Comparison of ENCODE assay signal across 19 cellular contexts in genomic region chr1:238753205-238753720, GRCh38.
DNase-seq lines count a peak whose midpoint lies in the region; ATAC-seq and TF ChIP-seq lines count a peak whose summit lies in the region.
"Had no signal": no experiment of that assay in that cellular context is flagged by ENCODE, and none has a peak within 500 bp of the region (broad histone marks: within the 10 kb centered on the region; RNA-seq: fewer than 3 reads in every experiment).

No MANE protein-coding gene starts in this region.

- H3K4me2 ChIP-seq in H9 (ENCODE audit: insufficient read depth, insufficient read length, low read length): peak overlapping the region; percentile 58

- no peak overlapping the region for H3K18ac ChIP-seq in H9 (ENCODE audit: insufficient read length, low read depth, low read length)

- no peak overlapping the region for H3K23ac ChIP-seq in H9 (ENCODE audit: insufficient read length, low read depth, low read length)

- H3K4ac ChIP-seq in H9 (ENCODE audit: low read depth, low read length): no peak overlapping the region

- H3K9me3 ChIP-seq in H9 (ENCODE audit: control insufficient read depth, low read depth, low read length): no peaks in the 10 kb centered on the region
- H3K9me3 ChIP-seq: SJCRH30 had no signal

- no peak overlapping the region for H2AFZ ChIP-seq in H9 (ENCODE audit: low read length)

- WGBS in H9 (ENCODE audit: extremely low coverage, insufficient read length, low lambda C conversion rate): no CpG with 5 or more reads among the region's 4 CpGs

- no peak overlapping the region for H2BK20ac ChIP-seq in H9 (ENCODE audit: low read depth, low read length, poor library complexity, severe bottlenecking)

- ATAC-seq in WTC11: peak; percentile 93
- ATAC-seq in HG02763 (IDR thresholded peaks at IDR 0.05; ENCODE audit: unreplicated experiment): no peak
- ATAC-seq: HepG2, K562 had no signal

- H3K4me3 Mint-ChIP-seq in H9 (peak overlapping the region; percentile 27 to 36; a peak in 4 of 5 replicates), WTC11 (peak overlapping the region; percentile 42)
- H3K4me3 Mint-ChIP-seq: CD4-positive, CD25-positive, alpha-beta regulatory T cell had no signal

- H3K4me1 Mint-ChIP-seq in H9 (peaks cover 17 to 24% of the 10 kb centered on the region in 2 experiments), WTC11 (peaks cover 33% of the 10 kb centered on the region)
- H3K4me1 Mint-ChIP-seq: CD4-positive, CD25-positive, alpha-beta regulatory T cell had no signal

- POLR2A ChIA-PET in WTC11 (lab: Charles Lee): no interaction called here

- TF ChIP-seq CTCF in H9 (conservative IDR thresholded peaks at IDR 0.05) (no peak), WTC11 (IDR thresholded peaks at IDR 0.05) (no peak)

- H4K91ac ChIP-seq in H9 (ENCODE audit: insufficient read length, low read depth, low read length): no peak overlapping the region

- H2BK12ac ChIP-seq in H9 (ENCODE audit: insufficient read length, low read depth, low read length): peak overlapping the region; percentile 45

- peak overlapping the region; percentile 33 for H3K27ac ChIP-seq in H9 (ENCODE audit: insufficient read length, low read depth, low read length)
- H3K27ac ChIP-seq: SJCRH30 had no signal

- H4K20me1 ChIP-seq in H9 (ENCODE audit: control insufficient read depth, insufficient read depth, insufficient read length): no peaks in the 10 kb centered on the region

- no peak overlapping the region for H2AK5ac ChIP-seq in H9 (ENCODE audit: insufficient read length, low read length)

- H3K27ac Mint-ChIP-seq in H9 (peak overlapping the region; percentile 95 to 96 (median 95)), WTC11 (peak overlapping the region; percentile 93)
- H3K27ac Mint-ChIP-seq: CD4-positive, CD25-positive, alpha-beta regulatory T cell had no signal

- H3K9me3 Mint-ChIP-seq in H9 (peaks cover 0 to 1% of the 10 kb centered on the region in 2 experiments; a peak in 2 of 5 replicates), WTC11 (peaks cover 24% of the 10 kb centered on the region)

- DNase-seq in H9 (no peak), WTC11 (ENCODE audit: low spot score) (no peak), iPS-NIHi11 (ENCODE audit: low spot score) (peak; percentile 28), superior temporal gyrus (ENCODE audit: extremely low spot score) (peak; percentile 12), NCI-H146 (lab: John Stamatoyannopoulos, UW) (no peak), AG20443 (ENCODE audit: low spot score) (no peak)
- DNase-seq: CD4-positive, CD25-positive, alpha-beta regulatory T cell; DMS79; NCI-H1092 treated with DMSO at 0.1 percent for 48 hours; NCI-H1436 treated with DMSO at 0.1 percent for 48 hours; NCI-H2029; NCI-H2227 treated with DMSO at 0.1 percent for 48 hours; NCI-H510A; NCI-H774; OCI-M1; SJCRH30 had no signal

- no peak overlapping the region for H2BK15ac ChIP-seq in H9 (ENCODE audit: low read depth, low read length)

- H3K14ac ChIP-seq in H9 (ENCODE audit: insufficient read depth, low read length): no peak overlapping the region

- no peaks in the 10 kb centered on the region for H3K79me1 ChIP-seq in H9 (ENCODE audit: insufficient read depth, low read depth, low read length, poor library complexity, severe bottlenecking)

- H4K5ac ChIP-seq in H9 (ENCODE audit: insufficient read length, low read depth, low read length): no peak overlapping the region

- no peaks in the 10 kb centered on the region for H3K27me3 ChIP-seq in H9 (ENCODE audit: insufficient read depth, low read length)
- H3K27me3 ChIP-seq: SJCRH30 had no signal

- H2BK120ac ChIP-seq in H9 (ENCODE audit: low read depth, low read length, poor library complexity, severe bottlenecking): no peak overlapping the region

- H3K56ac ChIP-seq in H9 (ENCODE audit: insufficient read length, low read depth, low read length): no peak overlapping the region

- no peaks in the 10 kb centered on the region for H3K79me2 ChIP-seq in H9 (ENCODE audit: insufficient read depth, low read length)

- H3K27me3 Mint-ChIP-seq in H9 (ENCODE audit: low read depth) (no peaks in the 10 kb centered on the region), WTC11 (ENCODE audit: low read depth) (no peaks in the 10 kb centered on the region)
- H3K27me3 Mint-ChIP-seq: CD4-positive, CD25-positive, alpha-beta regulatory T cell had no signal

- CTCF ChIA-PET in WTC11 (lab: Charles Lee): interaction anchor here (1.4 kb wide), 1 partner anchor 889 kb away, joined by 3 read pairs; no protein-coding TSS in a partner anchor

- H4K8ac ChIP-seq in H9 (replicated peaks; ENCODE audit: insufficient read length, low read depth, low read length): no peak overlapping the region

- H3K36me3 Mint-ChIP-seq in H9 (ENCODE audit: insufficient read depth in 1 of 3, low read depth in 3 of 3) (peaks cover 0 to 10% (median 9%) of the 10 kb centered on the region in 3 experiments; a peak in 5 of 7 replicates), WTC11 (peaks cover 13% of the 10 kb centered on the region)
- H3K36me3 Mint-ChIP-seq: CD4-positive, CD25-positive, alpha-beta regulatory T cell had no signal

- H3T11ph ChIP-seq in H9 (ENCODE audit: low read length): no peak overlapping the region

- peaks cover 10% of the 10 kb centered on the region for H3K4me1 ChIP-seq in H9 (ENCODE audit: insufficient read depth, low read length)
- H3K4me1 ChIP-seq: SJCRH30 had no signal

- peaks cover 2% of the 10 kb centered on the region for H3K23me2 ChIP-seq in H9 (ENCODE audit: insufficient read length, low read depth, low read length, poor library complexity, severe bottlenecking)

- no peak overlapping the region for H3K9ac ChIP-seq in H9 (ENCODE audit: extremely low read depth, insufficient read length, low read length)

- H2BK5ac ChIP-seq in H9 (ENCODE audit: insufficient read length, low read length): no peak overlapping the region

TF ChIP-seq in WTC11, 78 proteins besides CTCF, POLR2A, EP300 and RAD21 (continues in another document):
- TF ChIP-seq, protein P1, sequence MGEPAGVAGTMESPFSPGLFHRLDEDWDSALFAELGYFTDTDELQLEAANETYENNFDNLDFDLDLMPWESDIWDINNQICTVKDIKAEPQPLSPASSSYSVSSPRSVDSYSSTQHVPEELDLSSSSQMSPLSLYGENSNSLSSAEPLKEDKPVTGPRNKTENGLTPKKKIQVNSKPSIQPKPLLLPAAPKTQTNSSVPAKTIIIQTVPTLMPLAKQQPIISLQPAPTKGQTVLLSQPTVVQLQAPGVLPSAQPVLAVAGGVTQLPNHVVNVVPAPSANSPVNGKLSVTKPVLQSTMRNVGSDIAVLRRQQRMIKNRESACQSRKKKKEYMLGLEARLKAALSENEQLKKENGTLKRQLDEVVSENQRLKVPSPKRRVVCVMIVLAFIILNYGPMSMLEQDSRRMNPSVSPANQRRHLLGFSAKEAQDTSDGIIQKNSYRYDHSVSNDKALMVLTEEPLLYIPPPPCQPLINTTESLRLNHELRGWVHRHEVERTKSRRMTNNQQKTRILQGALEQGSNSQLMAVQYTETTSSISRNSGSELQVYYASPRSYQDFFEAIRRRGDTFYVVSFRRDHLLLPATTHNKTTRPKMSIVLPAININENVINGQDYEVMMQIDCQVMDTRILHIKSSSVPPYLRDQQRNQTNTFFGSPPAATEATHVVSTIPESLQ (CRISPR knock-in tag; IDR thresholded peaks at IDR 0.05): no peak
- TF ChIP-seq, protein P2, sequence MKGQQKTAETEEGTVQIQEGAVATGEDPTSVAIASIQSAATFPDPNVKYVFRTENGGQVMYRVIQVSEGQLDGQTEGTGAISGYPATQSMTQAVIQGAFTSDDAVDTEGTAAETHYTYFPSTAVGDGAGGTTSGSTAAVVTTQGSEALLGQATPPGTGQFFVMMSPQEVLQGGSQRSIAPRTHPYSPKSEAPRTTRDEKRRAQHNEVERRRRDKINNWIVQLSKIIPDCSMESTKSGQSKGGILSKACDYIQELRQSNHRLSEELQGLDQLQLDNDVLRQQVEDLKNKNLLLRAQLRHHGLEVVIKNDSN (CRISPR knock-in tag; IDR thresholded peaks at IDR 0.05): no peak
- TF ChIP-seq RORB (CRISPR knock-in tag; IDR thresholded peaks at IDR 0.05): no peak
- TF ChIP-seq, protein P3, sequence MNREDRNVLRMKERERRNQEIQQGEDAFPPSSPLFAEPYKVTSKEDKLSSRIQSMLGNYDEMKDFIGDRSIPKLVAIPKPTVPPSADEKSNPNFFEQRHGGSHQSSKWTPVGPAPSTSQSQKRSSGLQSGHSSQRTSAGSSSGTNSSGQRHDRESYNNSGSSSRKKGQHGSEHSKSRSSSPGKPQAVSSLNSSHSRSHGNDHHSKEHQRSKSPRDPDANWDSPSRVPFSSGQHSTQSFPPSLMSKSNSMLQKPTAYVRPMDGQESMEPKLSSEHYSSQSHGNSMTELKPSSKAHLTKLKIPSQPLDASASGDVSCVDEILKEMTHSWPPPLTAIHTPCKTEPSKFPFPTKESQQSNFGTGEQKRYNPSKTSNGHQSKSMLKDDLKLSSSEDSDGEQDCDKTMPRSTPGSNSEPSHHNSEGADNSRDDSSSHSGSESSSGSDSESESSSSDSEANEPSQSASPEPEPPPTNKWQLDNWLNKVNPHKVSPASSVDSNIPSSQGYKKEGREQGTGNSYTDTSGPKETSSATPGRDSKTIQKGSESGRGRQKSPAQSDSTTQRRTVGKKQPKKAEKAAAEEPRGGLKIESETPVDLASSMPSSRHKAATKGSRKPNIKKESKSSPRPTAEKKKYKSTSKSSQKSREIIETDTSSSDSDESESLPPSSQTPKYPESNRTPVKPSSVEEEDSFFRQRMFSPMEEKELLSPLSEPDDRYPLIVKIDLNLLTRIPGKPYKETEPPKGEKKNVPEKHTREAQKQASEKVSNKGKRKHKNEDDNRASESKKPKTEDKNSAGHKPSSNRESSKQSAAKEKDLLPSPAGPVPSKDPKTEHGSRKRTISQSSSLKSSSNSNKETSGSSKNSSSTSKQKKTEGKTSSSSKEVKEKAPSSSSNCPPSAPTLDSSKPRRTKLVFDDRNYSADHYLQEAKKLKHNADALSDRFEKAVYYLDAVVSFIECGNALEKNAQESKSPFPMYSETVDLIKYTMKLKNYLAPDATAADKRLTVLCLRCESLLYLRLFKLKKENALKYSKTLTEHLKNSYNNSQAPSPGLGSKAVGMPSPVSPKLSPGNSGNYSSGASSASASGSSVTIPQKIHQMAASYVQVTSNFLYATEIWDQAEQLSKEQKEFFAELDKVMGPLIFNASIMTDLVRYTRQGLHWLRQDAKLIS (CRISPR knock-in tag; IDR thresholded peaks at IDR 0.05; ENCODE audit: borderline replicate concordance): no peak
- TF ChIP-seq, protein P4, sequence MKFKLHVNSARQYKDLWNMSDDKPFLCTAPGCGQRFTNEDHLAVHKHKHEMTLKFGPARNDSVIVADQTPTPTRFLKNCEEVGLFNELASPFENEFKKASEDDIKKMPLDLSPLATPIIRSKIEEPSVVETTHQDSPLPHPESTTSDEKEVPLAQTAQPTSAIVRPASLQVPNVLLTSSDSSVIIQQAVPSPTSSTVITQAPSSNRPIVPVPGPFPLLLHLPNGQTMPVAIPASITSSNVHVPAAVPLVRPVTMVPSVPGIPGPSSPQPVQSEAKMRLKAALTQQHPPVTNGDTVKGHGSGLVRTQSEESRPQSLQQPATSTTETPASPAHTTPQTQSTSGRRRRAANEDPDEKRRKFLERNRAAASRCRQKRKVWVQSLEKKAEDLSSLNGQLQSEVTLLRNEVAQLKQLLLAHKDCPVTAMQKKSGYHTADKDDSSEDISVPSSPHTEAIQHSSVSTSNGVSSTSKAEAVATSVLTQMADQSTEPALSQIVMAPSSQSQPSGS (CRISPR knock-in tag; IDR thresholded peaks at IDR 0.05; ENCODE audit: borderline replicate concordance, low read depth): no peak

Comparison
In these comparisons a context has a peak if more than half of its experiments do, and no peak if none do; other contexts are left out.
1. DNase-seq: peak in iPS-NIHi11 (single experiment) and superior temporal gyrus (single experiment); none in H9 (single experiment), WTC11 (single experiment), NCI-H146 (single experiment) and AG20443 (single experiment).